9 cellular contexts compared by ENCODE assay signal in the genomic region with DNA sequence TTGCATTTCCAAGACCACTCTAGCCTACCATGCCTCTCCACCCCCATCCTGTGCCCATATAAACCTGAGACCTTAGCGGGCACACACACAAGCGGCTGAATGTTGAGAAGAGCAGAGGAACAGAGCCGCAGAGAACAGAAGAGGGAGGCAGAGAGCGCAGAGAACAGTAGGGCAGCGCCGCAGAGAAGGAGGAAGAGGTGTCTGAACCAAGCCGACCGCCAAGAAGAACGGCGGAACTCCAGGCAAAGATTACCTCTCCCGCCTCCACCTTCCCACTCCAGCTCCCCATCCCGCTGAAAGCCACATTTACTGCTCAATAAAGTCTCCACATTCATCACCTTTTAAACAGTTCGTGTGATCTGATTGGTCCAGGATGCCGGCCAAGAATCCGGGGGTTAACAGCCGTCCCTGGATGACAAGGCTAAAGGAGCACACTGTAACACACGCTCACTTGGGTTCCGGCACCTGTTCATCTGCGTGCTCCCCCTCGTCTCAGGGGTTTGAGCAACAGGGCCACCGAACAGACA. TPM values are rescaled to one million over a fixed set of nuclear protein-coding genes. Genes with fewer than 3 reads are reported as not detected.
A peak's percentile ranks its signal among the peaks of the same experiment; 100 is the strongest.
DNase-seq lines count a peak whose midpoint lies in the region; ATAC-seq, FAIRE-seq and TF ChIP-seq lines count a peak whose summit lies in the region.
"Had no signal": no experiment of that assay in that cellular context is flagged by ENCODE, and none has a peak within 500 bp of the region (broad histone marks: within the 10 kb centered on the region; RNA-seq: fewer than 3 reads in every experiment).

No MANE protein-coding gene starts in this region.

- H3K4me1 Mint-ChIP-seq in activated naive CD8-positive, alpha-beta T cell treated with anti-CD3 and anti-CD28 coated beads, Interleukin-2, amount 10 ng/mL, durations not matched to agents 7 days and 5 days: peaks cover 6% of the 10 kb centered on the region
- peaks cover 10% of the 10 kb centered on the region for H3K4me1 Mint-ChIP-seq in stimulated activated memory B cell treated with anti-CD40 and anti-IgM and Interleukin-4, amounts not matched to agents 10 μg/mL and 1 μg/mL and 100 μg/mL, for 72 hours

- TF ChIP-seq CTCF in keratinocyte (optimal IDR thresholded peaks at IDR 0.05 in 1 of 3, IDR thresholded peaks at IDR 0.05 in 1 of 3, conservative IDR thresholded peaks at IDR 0.05 in 1 of 3; ENCODE audit: extremely low read depth in 1 of 3, insufficient read depth in 2 of 3, low read length in 3 of 3): peak; percentile 16 to 42 (median 38)

- peak overlapping the region; percentile 89 for H2AFZ ChIP-seq in keratinocyte (ENCODE audit: control insufficient read depth, low read length)

- POLR2A ChIA-PET in activated naive CD8-positive, alpha-beta T cell treated with anti-CD3 and anti-CD28 coated beads, Interleukin-2, amount 10 ng/mL, durations not matched to agents 7 days and 5 days (lab: Charles Lee): no interaction called here

- no peaks in the 10 kb centered on the region for H4K20me1 ChIP-seq in keratinocyte (ENCODE audit: control insufficient read depth, extremely low read depth, insufficient read depth, low read length)

- no peaks in the 10 kb centered on the region for H3K9me3 Mint-ChIP-seq in activated naive CD8-positive, alpha-beta T cell treated with anti-CD3 and anti-CD28 coated beads, Interleukin-2, amount 10 ng/mL, durations not matched to agents 7 days and 5 days
- peaks cover 4% of the 10 kb centered on the region for H3K9me3 Mint-ChIP-seq in stimulated activated memory B cell treated with anti-CD40 and anti-IgM and Interleukin-4, amounts not matched to agents 10 μg/mL and 1 μg/mL and 100 μg/mL, for 72 hours

- DNase-seq in NCI-H82 (lab: John Stamatoyannopoulos, UW) (peak; percentile 57), keratinocyte (ENCODE audit: low read depth, low spot score) (no peak), KG1 (lab: John Stamatoyannopoulos, UW) (no peak)
- peak; percentile 34 for DNase-seq in activated naive CD8-positive, alpha-beta T cell treated with anti-CD3 and anti-CD28 coated beads, Interleukin-2, amount 10 ng/mL, durations not matched to agents 7 days and 5 days

- no peaks in the 10 kb centered on the region for H3K9me1 ChIP-seq in keratinocyte (ENCODE audit: control insufficient read depth, extremely low read depth, insufficient read depth, low read length)

- H3K36me3 ChIP-seq in keratinocyte (ENCODE audit: control insufficient read depth in 2 of 2, extremely low read depth in 1 of 2, insufficient read depth in 2 of 2, low read length in 2 of 2): no peaks in the 10 kb centered on the region

- H3K4me2 ChIP-seq in keratinocyte (ENCODE audit: control insufficient read depth, extremely low read depth, insufficient read depth, low read depth, low read length): peak overlapping the region; percentile 66

- H3K9me3 ChIP-seq in keratinocyte (ENCODE audit: control insufficient read depth, low read depth, low read length): no peaks in the 10 kb centered on the region

- dilution Hi-C loops in keratinocyte (cut with MboI; ENCODE audit: extremely low pct_ligation_motif_present, low sequenced_read_pairs): no loop called here

- peaks cover 17% of the 10 kb centered on the region for H3K27me3 Mint-ChIP-seq in activated naive CD8-positive, alpha-beta T cell treated with anti-CD3 and anti-CD28 coated beads, Interleukin-2, amount 10 ng/mL, durations not matched to agents 7 days and 5 days
- H3K27me3 Mint-ChIP-seq in stimulated activated memory B cell treated with anti-CD40 and anti-IgM and Interleukin-4, amounts not matched to agents 10 μg/mL and 1 μg/mL and 100 μg/mL, for 72 hours: peaks cover 14% of the 10 kb centered on the region

- peak; percentile 89 for ATAC-seq in GM18498 (IDR thresholded peaks at IDR 0.05; ENCODE audit: unreplicated experiment)
- peak; percentile 81 for ATAC-seq in HG02623 (IDR thresholded peaks at IDR 0.05; ENCODE audit: unreplicated experiment)
- peak; percentile 92 for ATAC-seq in activated naive CD8-positive, alpha-beta T cell treated with anti-CD3 and anti-CD28 coated beads, Interleukin-2, amount 10 ng/mL, durations not matched to agents 7 days and 5 days (ENCODE audit: low read depth)
- peak; percentile 68 for ATAC-seq in stimulated activated memory B cell treated with anti-CD40 and anti-IgM and Interleukin-4, amounts not matched to agents 10 μg/mL and 1 μg/mL and 100 μg/mL, for 72 hours
- ATAC-seq in GM21515 (IDR thresholded peaks at IDR 0.05; ENCODE audit: unreplicated experiment): no peak

- peak overlapping the region; percentile 80 for H3K4me3 Mint-ChIP-seq in activated naive CD8-positive, alpha-beta T cell treated with anti-CD3 and anti-CD28 coated beads, Interleukin-2, amount 10 ng/mL, durations not matched to agents 7 days and 5 days
- peak overlapping the region; percentile 43 for H3K4me3 Mint-ChIP-seq in stimulated activated memory B cell treated with anti-CD40 and anti-IgM and Interleukin-4, amounts not matched to agents 10 μg/mL and 1 μg/mL and 100 μg/mL, for 72 hours

- H3K27ac Mint-ChIP-seq in activated naive CD8-positive, alpha-beta T cell treated with anti-CD3 and anti-CD28 coated beads, Interleukin-2, amount 10 ng/mL, durations not matched to agents 7 days and 5 days: no peak overlapping the region
- H3K27ac Mint-ChIP-seq in stimulated activated memory B cell treated with anti-CD40 and anti-IgM and Interleukin-4, amounts not matched to agents 10 μg/mL and 1 μg/mL and 100 μg/mL, for 72 hours: no peak overlapping the region

- no peak for FAIRE-seq in keratinocyte (lab: Jason Lieb, UNC)

- H3K27ac ChIP-seq in keratinocyte (ENCODE audit: control insufficient read depth, insufficient read depth, low read length): no peak overlapping the region
- H3K27ac ChIP-seq: skin epidermis had no signal

- H3K79me2 ChIP-seq in keratinocyte (ENCODE audit: control insufficient read depth, insufficient read depth, low read length): no peaks in the 10 kb centered on the region

- no peaks in the 10 kb centered on the region for H3K4me1 ChIP-seq in keratinocyte (ENCODE audit: control insufficient read depth, extremely low read depth, insufficient read depth, low read length)

- H3K9ac ChIP-seq in keratinocyte (ENCODE audit: control insufficient read depth, extremely low read depth, insufficient read depth, low read length): no peak overlapping the region

- peak overlapping the region in 1 of 3 experiments; percentile 26 for H3K4me3 ChIP-seq in keratinocyte (ENCODE audit: control insufficient read depth in 2 of 3, extremely low read depth in 1 of 3, insufficient read depth in 2 of 3, low read depth in 1 of 3, low read length in 3 of 3)
- H3K4me3 ChIP-seq: skin epidermis had no signal

- H3K36me3 Mint-ChIP-seq in activated naive CD8-positive, alpha-beta T cell treated with anti-CD3 and anti-CD28 coated beads, Interleukin-2, amount 10 ng/mL, durations not matched to agents 7 days and 5 days: no peaks in the 10 kb centered on the region
- no peaks in the 10 kb centered on the region for H3K36me3 Mint-ChIP-seq in stimulated activated memory B cell treated with anti-CD40 and anti-IgM and Interleukin-4, amounts not matched to agents 10 μg/mL and 1 μg/mL and 100 μg/mL, for 72 hours

- peaks cover 10% of the 10 kb centered on the region for H3K27me3 ChIP-seq in keratinocyte (ENCODE audit: control insufficient read depth, extremely low read depth, insufficient read depth, low read length)

RNA-seq across cellular contexts. Expression of gene GRIN3A, which starts 33.2 kb away (rescaled TPM):
- total RNA-seq in activated naive CD8-positive, alpha-beta T cell treated with anti-CD3 and anti-CD28 coated beads, Interleukin-2, amount 10 ng/mL, durations not matched to agents 7 days and 5 days: not detected
- polyA plus RNA-seq in keratinocyte: not detected in 3 replicates
- not detected for polyA plus RNA-seq in keratinocyte (2011; ENCODE audit: low read depth)
- polyA plus RNA-seq in keratinocyte (2011; cell fraction: cytosol; rRNA removed): not detected in 2 replicates
- polyA plus RNA-seq in keratinocyte (2011; cell fraction: nucleus; rRNA removed): not detected in 2 replicates
- 0.06 and 0.11 TPM in 2 replicates for polyA plus RNA-seq in keratinocyte (2012; ENCODE audit: low replicate concordance)
- polyA minus RNA-seq in keratinocyte: not detected in 3 replicates
- not detected for polyA minus RNA-seq in keratinocyte (2011; cell fraction: cytosol; rRNA and poly(A)+ RNA removed)
- not detected in 2 replicates for polyA minus RNA-seq in keratinocyte (2011; cell fraction: nucleus; rRNA and poly(A)+ RNA removed)

Comparison
In these comparisons a context has a peak if more than half of its experiments do, and no peak if none do; other contexts are left out.
1. DNase-seq: peak in NCI-H82 (single experiment) and activated naive CD8-positive, alpha-beta T cell treated with anti-CD3 and anti-CD28 coated beads, Interleukin-2, amount 10 ng/mL, durations not matched to agents 7 days and 5 days (single experiment); none in keratinocyte (single experiment) and KG1 (single experiment).